Comparison of ENCODE assay signal across 13 cellular contexts in genomic region chr12:108234155-108234554, GRCh38.
DNase-seq lines count a peak whose midpoint lies in the region; ATAC-seq and TF ChIP-seq lines count a peak whose summit lies in the region.
"Had no signal": no experiment of that assay in that cellular context is flagged by ENCODE, and none has a peak within 500 bp of the region (broad histone marks: within the 10 kb centered on the region; RNA-seq: fewer than 3 reads in every experiment).

No MANE protein-coding gene starts in this region.

- POLR2A ChIA-PET in SK-N-SH (lab: Yijun Ruan, JAX) (no interaction called here), RWPE1 (lab: Yijun Ruan, JAX; ENCODE audit: low non-redundant PET) (no interaction called here)

- TF ChIP-seq RAD21 in SK-N-SH (IDR thresholded peaks at IDR 0.05; ENCODE audit: low read length): peak; percentile 79

- no peaks in the 10 kb centered on the region for H3K36me3 ChIP-seq in SK-N-SH (replicated peaks in 1 of 2; ENCODE audit: control insufficient read depth in 1 of 2, insufficient read depth in 2 of 2, low read length in 1 of 2)
- H3K36me3 ChIP-seq in upper lobe of right lung: no peaks in the 10 kb centered on the region
- H3K36me3 ChIP-seq in mesenchymal stem cell (ENCODE audit: control insufficient read depth in 1 of 2, insufficient read depth in 2 of 2, low read depth in 1 of 2, low read length in 2 of 2): no peaks in the 10 kb centered on the region

- H3K14ac ChIP-seq in mesenchymal stem cell (ENCODE audit: low read length in 2 of 2): no peak overlapping the region

- no peak overlapping the region for H3K4me3 Mint-ChIP-seq in immature natural killer cell
- H3K4me3 Mint-ChIP-seq: activated naive CD4-positive, alpha-beta T cell treated with anti-CD3 and anti-CD28 coated beads, Interleukin-2, amount 50 U/mL, for 24 hours had no signal

- no peaks in the 10 kb centered on the region for H4K20me1 ChIP-seq in SK-N-SH (ENCODE audit: insufficient read depth)

- H3K4ac ChIP-seq in mesenchymal stem cell (ENCODE audit: low read depth in 1 of 2, low read length in 2 of 2): no peak overlapping the region

- no peaks in the 10 kb centered on the region for H3K79me2 ChIP-seq in SK-N-SH (ENCODE audit: insufficient read depth)

- H3K27ac ChIP-seq in SK-N-SH (ENCODE audit: low read depth in 2 of 2, low read length in 1 of 2) (no peak overlapping the region), VCaP (no peak overlapping the region), upper lobe of right lung (no peak overlapping the region), mesenchymal stem cell (ENCODE audit: low read length, poor library complexity, severe bottlenecking) (no peak overlapping the region), RWPE1 (no peak overlapping the region)
- H3K27ac ChIP-seq: A549 had no signal

- H3K23ac ChIP-seq in mesenchymal stem cell (ENCODE audit: low read length in 2 of 2): no peak overlapping the region

- H3K79me1 ChIP-seq in mesenchymal stem cell (replicated peaks; ENCODE audit: low read length, poor library complexity, severe bottlenecking): no peaks in the 10 kb centered on the region

- TF ChIP-seq CTCF in SK-N-SH (IDR thresholded peaks at IDR 0.05) (no peak), VCaP (conservative IDR thresholded peaks at IDR 0.05) (0 out of 2 replicates have a peak, but pooled peaks have one; percentile 6), upper lobe of right lung (IDR thresholded peaks at IDR 0.05) (peak; percentile 47), RWPE1 (conservative IDR thresholded peaks at IDR 0.05; ENCODE audit: low read depth) (no peak)

- H2BK15ac ChIP-seq in mesenchymal stem cell (ENCODE audit: low read depth, poor library complexity, severe bottlenecking): no peak overlapping the region

- H3K27me3 ChIP-seq in SK-N-SH (ENCODE audit: insufficient read depth): no peaks in the 10 kb centered on the region
- peaks cover under 1% of the 10 kb centered on the region for H3K27me3 ChIP-seq in upper lobe of right lung
- peaks cover 19 to 38% of the 10 kb centered on the region in 2 experiments for H3K27me3 ChIP-seq in mesenchymal stem cell (ENCODE audit: control insufficient read depth in 1 of 2, insufficient read depth in 1 of 2, low read length in 2 of 2)

- TF ChIP-seq EP300 in SK-N-SH (IDR thresholded peaks at IDR 0.05; ENCODE audit: borderline replicate concordance in 1 of 2, low read depth in 1 of 2, low read length in 1 of 2): no peak

- 47% methylated on average over 6 of the region's 6 CpGs for WGBS in SK-N-SH (ENCODE audit: low lambda C conversion rate)
- WGBS in mesenchymal stem cell: 86% methylated on average over 5 of the region's 6 CpGs

- H3K27me3 Mint-ChIP-seq in immature natural killer cell (ENCODE audit: low read depth in 3 of 3): peaks cover 3 to 8% (median 4%) of the 10 kb centered on the region in 3 donors

- no peak overlapping the region for H2BK5ac ChIP-seq in mesenchymal stem cell (ENCODE audit: low read depth, low read length, poor library complexity, severe bottlenecking)

- no peak overlapping the region for H3K18ac ChIP-seq in mesenchymal stem cell (ENCODE audit: low read depth in 1 of 2, low read length in 2 of 2)

- H3F3A ChIP-seq in SK-N-SH (replicated peaks; ENCODE audit: insufficient read depth): no peaks in the 10 kb centered on the region

- no peak overlapping the region for H3K27ac Mint-ChIP-seq in immature natural killer cell
- H3K27ac Mint-ChIP-seq: activated naive CD4-positive, alpha-beta T cell treated with anti-CD3 and anti-CD28 coated beads, Interleukin-2, amount 50 U/mL, for 24 hours had no signal

- H2BK120ac ChIP-seq in mesenchymal stem cell (ENCODE audit: low read depth, low read length): no peak overlapping the region

- H3K9me2 ChIP-seq in SK-N-SH: no peaks in the 10 kb centered on the region

- H2AFZ ChIP-seq in SK-N-SH (ENCODE audit: low read depth) (no peak overlapping the region), mesenchymal stem cell (ENCODE audit: low read depth, low read length) (no peak overlapping the region)

- H3K4me3 ChIP-seq in SK-N-SH (ENCODE audit: low read depth in 2 of 2, low read length in 1 of 2): no peak overlapping the region
- H3K4me3 ChIP-seq in upper lobe of right lung: no peak overlapping the region
- H3K4me3 ChIP-seq in mesenchymal stem cell (ENCODE audit: insufficient read depth in 1 of 2, low read depth in 1 of 2, low read length in 2 of 2): no peak overlapping the region
- H3K4me3 ChIP-seq: A549 had no signal

- H3K4me1 ChIP-seq in SK-N-SH (ENCODE audit: control insufficient read depth in 1 of 2, insufficient read depth in 2 of 2, low read depth in 1 of 2, low read length in 1 of 2) (peaks cover 0 to 22% of the 10 kb centered on the region in 2 experiments; a peak in 2 of 4 replicates), upper lobe of right lung (no peaks in the 10 kb centered on the region), mesenchymal stem cell (ENCODE audit: control insufficient read depth, insufficient read depth, low read depth, low read length) (no peaks in the 10 kb centered on the region)
- H3K4me1 ChIP-seq: A549 had no signal

- no peak overlapping the region for H3K9ac ChIP-seq in SK-N-SH
- no peak overlapping the region for H3K9ac ChIP-seq in mesenchymal stem cell (ENCODE audit: low read length)

- no peak overlapping the region for H2BK12ac ChIP-seq in mesenchymal stem cell (ENCODE audit: low read length in 2 of 2)

- no peak overlapping the region for H4K91ac ChIP-seq in mesenchymal stem cell (ENCODE audit: low read length)

- CTCF ChIA-PET in SK-N-SH (lab: Yijun Ruan, JAX) (interaction anchor here (0.5 to 3.8 kb wide), 33 partner anchors 10 to 384 kb away, joined by 3 to 45 read pairs (median 4); no protein-coding TSS in a partner anchor), RWPE1 (lab: Yijun Ruan, JAX) (no interaction called here)

- H3K9me3 ChIP-seq in SK-N-SH (no peaks in the 10 kb centered on the region), upper lobe of right lung (no peaks in the 10 kb centered on the region), mesenchymal stem cell (ENCODE audit: control insufficient read depth, low read length) (peaks cover 7% of the 10 kb centered on the region)

- peaks cover 0 to under 1% (median 0%) of the 10 kb centered on the region in 3 donors for H3K36me3 Mint-ChIP-seq in immature natural killer cell
- H3K36me3 Mint-ChIP-seq: activated naive CD4-positive, alpha-beta T cell treated with anti-CD3 and anti-CD28 coated beads, Interleukin-2, amount 50 U/mL, for 24 hours had no signal

- H3K9me3 Mint-ChIP-seq in immature natural killer cell: no peaks in the 10 kb centered on the region
- H3K9me3 Mint-ChIP-seq: activated naive CD4-positive, alpha-beta T cell treated with anti-CD3 and anti-CD28 coated beads, Interleukin-2, amount 50 U/mL, for 24 hours had no signal

- H3K4me2 ChIP-seq in SK-N-SH: no peak overlapping the region
- no peak overlapping the region for H3K4me2 ChIP-seq in mesenchymal stem cell (ENCODE audit: low read length, poor library complexity, severe bottlenecking)
- H3K4me2 ChIP-seq: A549 had no signal

- no peak overlapping the region for H2AK5ac ChIP-seq in mesenchymal stem cell (ENCODE audit: low read length, severe bottlenecking)

- ATAC-seq in SK-N-SH treated with all-trans-retinoic acid at 6 μM for 48 hours: no peak
- peak; percentile 78 for ATAC-seq in upper lobe of right lung
- ATAC-seq: A549 had no signal

- DNase-seq in SK-N-SH: peak; percentile 58
- peak; percentile 47 to 61 (median 49) for DNase-seq in immature natural killer cell
- DNase-seq in upper lobe of right lung: no peak
- DNase-seq in mesenchymal stem cell: no peak
- DNase-seq in RWPE1 (ENCODE audit: low spot score): no peak
- no peak for DNase-seq in T1000 (lab: John Stamatoyannopoulos, UW)
- DNase-seq: activated CD4-positive, alpha-beta T cell treated with anti-CD3 and anti-CD28 coated beads, Interleukin-2, amount 50 U/mL, for 4 hours; GF-D8; MM.1S had no signal

- peaks cover 4 to 9% of the 10 kb centered on the region in 2 donors for H3K4me1 Mint-ChIP-seq in immature natural killer cell
- H3K4me1 Mint-ChIP-seq: activated naive CD4-positive, alpha-beta T cell treated with anti-CD3 and anti-CD28 coated beads, Interleukin-2, amount 50 U/mL, for 24 hours had no signal

- intact Hi-C loops in upper lobe of right lung (cut with DNase I): no loop called here

- no peak overlapping the region for H4K8ac ChIP-seq in mesenchymal stem cell (ENCODE audit: low read length)

TF ChIP-seq in SK-N-SH, 30 proteins besides CTCF, POLR2A, EP300 and RAD21 (continues in another document):
- TF ChIP-seq SIN3A (IDR thresholded peaks at IDR 0.05; ENCODE audit: borderline replicate concordance, low read depth, low read length) (no peak), ZBTB33 (IDR thresholded peaks at IDR 0.05; ENCODE audit: borderline replicate concordance, low read depth) (no peak)

TF ChIP-seq in SK-N-SH treated with all-trans-retinoic acid at 6 μM for 48 hours, 23 proteins besides CTCF, POLR2A, EP300 and RAD21:
- TF ChIP-seq ZNF70 (CRISPR knock-in tag; IDR thresholded peaks at IDR 0.05) (no peak), PPARA (CRISPR knock-in tag; IDR thresholded peaks at IDR 0.05; ENCODE audit: borderline replicate concordance) (no peak), GLIS3 (CRISPR knock-in tag; IDR thresholded peaks at IDR 0.05) (no peak), TOX (CRISPR knock-in tag; IDR thresholded peaks at IDR 0.05; ENCODE audit: borderline replicate concordance) (no peak)

Comparison
In these comparisons a context has a peak if more than half of its experiments do, and no peak if none do; other contexts are left out.
1. DNase-seq: peak in SK-N-SH (single experiment) and immature natural killer cell (3 of 3); none in upper lobe of right lung (single experiment), mesenchymal stem cell (single experiment), RWPE1 (single experiment) and T1000 (single experiment).
2. CTCF ChIP-seq: peak in VCaP (single experiment) and upper lobe of right lung (single experiment); none in SK-N-SH (single experiment) and RWPE1 (single experiment).